Comparison of ENCODE assay signal across 8 cellular contexts in genomic region chr7:17408245-17408903, GRCh38.
DNase-seq lines count a peak whose midpoint lies in the region; ATAC-seq and TF ChIP-seq lines count a peak whose summit lies in the region.

No MANE protein-coding gene starts in this region.

- H3K36me3 Mint-ChIP-seq in activated CD8-positive, alpha-beta T cell treated with anti-CD3 and anti-CD28 coated beads, Interleukin-2, amount 10 ng/mL, durations not matched to agents 7 days and 5 days (ENCODE audit: low read depth): no peaks in the 10 kb centered on the region

- intact Hi-C loops in sciatic nerve (cut with DNase I): no loop called here

- no peaks in the 10 kb centered on the region for H3K9me3 Mint-ChIP-seq in activated CD8-positive, alpha-beta T cell treated with anti-CD3 and anti-CD28 coated beads, Interleukin-2, amount 10 ng/mL, durations not matched to agents 7 days and 5 days (ENCODE audit: insufficient read depth)

- H3K27ac Mint-ChIP-seq in activated CD8-positive, alpha-beta T cell treated with anti-CD3 and anti-CD28 coated beads, Interleukin-2, amount 10 ng/mL, durations not matched to agents 7 days and 5 days: no peak overlapping the region

- H3K4me3 Mint-ChIP-seq in activated CD8-positive, alpha-beta T cell treated with anti-CD3 and anti-CD28 coated beads, Interleukin-2, amount 10 ng/mL, durations not matched to agents 7 days and 5 days: no peak overlapping the region

- POLR2A ChIA-PET in HEK293T (lab: Yijun Ruan, JAX): no interaction called here
- POLR2A ChIA-PET in activated CD8-positive, alpha-beta T cell treated with anti-CD3 and anti-CD28 coated beads, Interleukin-2, amount 10 ng/mL, durations not matched to agents 7 days and 5 days (lab: Charles Lee): no interaction called here

- peaks cover 12% of the 10 kb centered on the region for H3K27me3 Mint-ChIP-seq in activated CD8-positive, alpha-beta T cell treated with anti-CD3 and anti-CD28 coated beads, Interleukin-2, amount 10 ng/mL, durations not matched to agents 7 days and 5 days (ENCODE audit: low read depth)

- peaks cover 4% of the 10 kb centered on the region for H3K4me1 Mint-ChIP-seq in activated CD8-positive, alpha-beta T cell treated with anti-CD3 and anti-CD28 coated beads, Interleukin-2, amount 10 ng/mL, durations not matched to agents 7 days and 5 days (ENCODE audit: low read depth)

- peak; percentile 66 for DNase-seq in SIG-M5 (lab: John Stamatoyannopoulos, UW)
- DNase-seq in fibroblast of peridontal ligament (ENCODE audit: extremely low read depth): peak; percentile 96
- DNase-seq in sciatic nerve (ENCODE audit: low spot score): peak; percentile 73
- no peak for DNase-seq in HEK293T (ENCODE audit: extremely low spot score)
- DNase-seq in activated CD8-positive, alpha-beta T cell treated with anti-CD3 and anti-CD28 coated beads, Interleukin-2, amount 10 ng/mL, durations not matched to agents 7 days and 5 days: no peak
- no peak for DNase-seq in RPMI8226
- no peak for DNase-seq in NCI-H526 treated with DMSO at 0.1 percent for 48 hours (lab: John Stamatoyannopoulos, UW)

- CTCF ChIA-PET in HEK293T (lab: Yijun Ruan, JAX): no interaction called here
- CTCF ChIA-PET in activated CD8-positive, alpha-beta T cell treated with anti-CD3 and anti-CD28 coated beads, Interleukin-2, amount 10 ng/mL, durations not matched to agents 7 days and 5 days (lab: Charles Lee): no interaction called here

- ATAC-seq in GM19351 (IDR thresholded peaks at IDR 0.05; ENCODE audit: unreplicated experiment) (peak; percentile 68), sciatic nerve (peak; percentile 97)
- ATAC-seq in activated CD8-positive, alpha-beta T cell treated with anti-CD3 and anti-CD28 coated beads, Interleukin-2, amount 10 ng/mL, durations not matched to agents 7 days and 5 days: no peak

TF ChIP-seq in HEK293T, 16 proteins besides CTCF, POLR2A, EP300 and RAD21:
- no peak for TF ChIP-seq FOXK2 (IDR thresholded peaks at IDR 0.05)
- no peak for TF ChIP-seq CTBP1 (IDR thresholded peaks at IDR 0.05; ENCODE audit: borderline replicate concordance)
- no peak for TF ChIP-seq TARDBP (IDR thresholded peaks at IDR 0.05)
- no peak for TF ChIP-seq PKNOX1 (IDR thresholded peaks at IDR 0.05)
- no peak for TF ChIP-seq FOXM1 (IDR thresholded peaks at IDR 0.05; ENCODE audit: borderline replicate concordance)
- TF ChIP-seq NFRKB (IDR thresholded peaks at IDR 0.05): no peak
- no peak for TF ChIP-seq ELF4 (IDR thresholded peaks at IDR 0.05)
- no peak for TF ChIP-seq ZNF384 (IDR thresholded peaks at IDR 0.05)
- TF ChIP-seq L3MBTL2 (conservative IDR thresholded peaks at IDR 0.05): no peak

Comparison
In these comparisons a context has a peak if more than half of its experiments do, and no peak if none do; other contexts are left out.
1. DNase-seq: peak in SIG-M5 (single experiment), fibroblast of peridontal ligament (single experiment) and sciatic nerve (single experiment); none in HEK293T (single experiment), activated CD8-positive, alpha-beta T cell treated with anti-CD3 and anti-CD28 coated beads, Interleukin-2, amount 10 ng/mL, durations not matched to agents 7 days and 5 days (single experiment), RPMI8226 (single experiment) and NCI-H526 treated with DMSO at 0.1 percent for 48 hours (single experiment).